12 cellular contexts compared by ENCODE assay signal in genomic region chr7:47568569-47568968, GRCh38. TPM values are rescaled to one million over a fixed set of nuclear protein-coding genes. Genes with fewer than 3 reads are reported as not detected.
DNase-seq lines count a peak whose midpoint lies in the region; ATAC-seq and TF ChIP-seq lines count a peak whose summit lies in the region.
"Had no signal": no experiment of that assay in that cellular context is flagged by ENCODE, and none has a peak within 500 bp of the region (broad histone marks: within the 10 kb centered on the region; RNA-seq: fewer than 3 reads in every experiment).

No MANE protein-coding gene starts in this region.

- no peaks in the 10 kb centered on the region for H3K9me3 Mint-ChIP-seq in IgD-negative memory B cell

- H3K36me3 ChIP-seq in spleen (peaks cover 0 to 22% (median 0%) of the 10 kb centered on the region in 6 donors), suprapubic skin (no peaks in the 10 kb centered on the region)

- H3K27ac ChIP-seq in spleen, result peak overlapping the region in 6 of 8 donors; percentile 35 to 93 (median 90)
- H3K27ac ChIP-seq in suprapubic skin, result no peak overlapping the region
- H3K27ac ChIP-seq: VCaP had no signal

- WGBS in spleen, 5 donors, result 12 to 24% (median 12%) methylated on average over 12 to 14 of the region's 14 CpGs
- 54% methylated on average over 13 of the region's 14 CpGs for WGBS in suprapubic skin

- H3K4me3 Mint-ChIP-seq in IgD-negative memory B cell, result peak overlapping the region in 2 of 4 donors; percentile 10 to 54

- H3K27ac Mint-ChIP-seq in IgD-negative memory B cell, result peak overlapping the region; percentile 39 to 70 (median 57)

- peaks cover 1% of the 10 kb centered on the region for H3K27me3 Mint-ChIP-seq in IgD-negative memory B cell

- H3K9me3 ChIP-seq in spleen (no peaks in the 10 kb centered on the region), suprapubic skin (no peaks in the 10 kb centered on the region)

- no peak for TF ChIP-seq POLR2A in spleen (IDR thresholded peaks at IDR 0.05)
- TF ChIP-seq POLR2A in suprapubic skin (IDR thresholded peaks at IDR 0.05), result no peak

- H3K27me3 ChIP-seq in spleen (replicated peaks in 1 of 7), result no peaks in the 10 kb centered on the region
- no peaks in the 10 kb centered on the region for H3K27me3 ChIP-seq in suprapubic skin

- DNase-seq in hypothalamus (lab: John Stamatoyannopoulos, UW) (peak in 38 of 51 donors; percentile 13 to 84 (median 58)), spleen (peak; percentile 87), AML-193 (lab: John Stamatoyannopoulos, UW) (no peak), suprapubic skin (ENCODE audit: low spot score in 2 of 2) (no peak), NCI-H2107 treated with DMSO at 0.1 percent for 48 hours (lab: John Stamatoyannopoulos, UW; ENCODE audit: unreplicated experiment) (no peak)
- no peak for DNase-seq in activated CD4-positive, alpha-beta T cell treated with anti-CD3 and anti-CD28 coated beads, Interleukin-2, amount 50 U/mL, for 4 hours
- DNase-seq: activated T-cell treated with anti-CD3 and anti-CD28 coated beads for 4 hours, NCI-H2171 treated with DMSO at 0.1 percent for 48 hours, small intestine had no signal

- TF ChIP-seq EP300 in suprapubic skin (IDR thresholded peaks at IDR 0.05), result no peak

- ATAC-seq in SK-N-SH treated with all-trans-retinoic acid at 6 μM for 48 hours, result no peak

- H3K36me3 Mint-ChIP-seq in IgD-negative memory B cell, result peaks cover 5% of the 10 kb centered on the region

- peak overlapping the region in 1 of 8 donors; percentile 9 for H3K4me3 ChIP-seq in spleen
- no peak overlapping the region for H3K4me3 ChIP-seq in suprapubic skin

- TF ChIP-seq CTCF in spleen (IDR thresholded peaks at IDR 0.05 in 8 of 11, conservative IDR thresholded peaks at IDR 0.05 in 3 of 11) (no peak), suprapubic skin (IDR thresholded peaks at IDR 0.05) (no peak)

- intact Hi-C loops in spleen (cut with DNase I; ENCODE audit: low total_unique reads), result no loop called here

- peaks cover 29 to 47% (median 38%) of the 10 kb centered on the region in 3 donors for H3K4me1 Mint-ChIP-seq in IgD-negative memory B cell

- H3K4me1 ChIP-seq in spleen, result peaks cover 37 to 85% (median 66%) of the 10 kb centered on the region in 6 donors
- peaks cover 45% of the 10 kb centered on the region for H3K4me1 ChIP-seq in suprapubic skin

TF ChIP-seq in SK-N-SH treated with all-trans-retinoic acid at 6 μM for 48 hours, 23 proteins besides CTCF, POLR2A, EP300 and RAD21:
- TF ChIP-seq ZNF565 (CRISPR knock-in tag; conservative IDR thresholded peaks at IDR 0.05; ENCODE audit: low read depth) (no peak), TCF4 (CRISPR knock-in tag; IDR thresholded peaks at IDR 0.05; ENCODE audit: borderline replicate concordance) (peak; percentile 49; the same call in 1 of the 2 replicates), BACH2 (CRISPR knock-in tag; IDR thresholded peaks at IDR 0.05; ENCODE audit: borderline replicate concordance) (no peak), ZFP30 (CRISPR knock-in tag; IDR thresholded peaks at IDR 0.05) (peak; percentile 86), RARB (CRISPR knock-in tag; IDR thresholded peaks at IDR 0.05) (no peak)

RNA-seq across cellular contexts. Expression of gene TNS3, which starts 13.3 kb away (rescaled TPM):
- polyA plus RNA-seq in IgD-negative memory B cell (12.5 TPM), spleen (10 to 100 TPM; 17.7 to 31.4 (median 20.9) TPM)
- total RNA-seq in spleen (100 to 1,000 TPM; 122 to 247 (median 152) TPM), suprapubic skin (10 to 100 TPM; 14.3 to 53.0 (median 31.9) TPM)

Comparison
In these comparisons a context has a peak if more than half of its experiments do, and no peak if none do; other contexts are left out.
1. DNase-seq: peak in hypothalamus (38 of 51) and spleen (single experiment); none in AML-193 (0 of 2), suprapubic skin (0 of 2), activated CD4-positive, alpha-beta T cell treated with anti-CD3 and anti-CD28 coated beads, Interleukin-2, amount 50 U/mL, for 4 hours (0 of 2) and NCI-H2107 treated with DMSO at 0.1 percent for 48 hours (single experiment).